ENCODE assay signal across 12 cellular contexts in genomic region chr9:17744786-17745185, GRCh38.
DNase-seq lines count a peak whose midpoint lies in the region; TF ChIP-seq lines count a peak whose summit lies in the region.
"Had no signal": no experiment of that assay in that cellular context is flagged by ENCODE, and none has a peak within 500 bp of the region (broad histone marks: within the 10 kb centered on the region; RNA-seq: fewer than 3 reads in every experiment).

No MANE protein-coding gene starts in this region.

- DNase-seq in Daoy (ENCODE audit: low read depth): peak; percentile 9
- peak; percentile 46 for DNase-seq in M059J (ENCODE audit: low read depth)
- peak; percentile 4 to 34 for DNase-seq in T47D (ENCODE audit: low read depth in 1 of 2, low spot score in 1 of 2)
- peak; percentile 59 for DNase-seq in islet precursor cell
- DNase-seq in erythroblast (lab: John Stamatoyannopoulos, UW): no peak
- DNase-seq in T-helper 2 cell: no peak
- DNase-seq in NCI-H2196 treated with DMSO at 0.1 percent for 48 hours (lab: John Stamatoyannopoulos, UW; ENCODE audit: unreplicated experiment): no peak
- no peak for DNase-seq in stimulated activated CD4-positive, alpha-beta T cell treated with anti-CD3 and anti-CD28 coated beads, Interleukin-4, amount 100 ng/mL, for 1 hour
- DNase-seq: aorta; effector memory CD4-positive, alpha-beta T cell; substantia nigra; WERI-Rb-1 had no signal

- in situ Hi-C loops in T47D (cut with HindIII; ENCODE audit: low pct_unique_long_range_greater_than_20kb, low sequenced_read_pairs): no loop called here

- no peak for TF ChIP-seq POLR2A in erythroblast (IDR thresholded peaks at IDR 0.05; ENCODE audit: low read length)

Comparison
In these comparisons a context has a peak if more than half of its experiments do, and no peak if none do; other contexts are left out.
1. DNase-seq: peak in Daoy (single experiment), M059J (single experiment), T47D (2 of 2) and islet precursor cell (single experiment); none in erythroblast (0 of 2), T-helper 2 cell (0 of 5), NCI-H2196 treated with DMSO at 0.1 percent for 48 hours (single experiment) and stimulated activated CD4-positive, alpha-beta T cell treated with anti-CD3 and anti-CD28 coated beads, Interleukin-4, amount 100 ng/mL, for 1 hour (single experiment).